Comparison of ENCODE assay signal across 1 cellular context in the genomic region with DNA sequence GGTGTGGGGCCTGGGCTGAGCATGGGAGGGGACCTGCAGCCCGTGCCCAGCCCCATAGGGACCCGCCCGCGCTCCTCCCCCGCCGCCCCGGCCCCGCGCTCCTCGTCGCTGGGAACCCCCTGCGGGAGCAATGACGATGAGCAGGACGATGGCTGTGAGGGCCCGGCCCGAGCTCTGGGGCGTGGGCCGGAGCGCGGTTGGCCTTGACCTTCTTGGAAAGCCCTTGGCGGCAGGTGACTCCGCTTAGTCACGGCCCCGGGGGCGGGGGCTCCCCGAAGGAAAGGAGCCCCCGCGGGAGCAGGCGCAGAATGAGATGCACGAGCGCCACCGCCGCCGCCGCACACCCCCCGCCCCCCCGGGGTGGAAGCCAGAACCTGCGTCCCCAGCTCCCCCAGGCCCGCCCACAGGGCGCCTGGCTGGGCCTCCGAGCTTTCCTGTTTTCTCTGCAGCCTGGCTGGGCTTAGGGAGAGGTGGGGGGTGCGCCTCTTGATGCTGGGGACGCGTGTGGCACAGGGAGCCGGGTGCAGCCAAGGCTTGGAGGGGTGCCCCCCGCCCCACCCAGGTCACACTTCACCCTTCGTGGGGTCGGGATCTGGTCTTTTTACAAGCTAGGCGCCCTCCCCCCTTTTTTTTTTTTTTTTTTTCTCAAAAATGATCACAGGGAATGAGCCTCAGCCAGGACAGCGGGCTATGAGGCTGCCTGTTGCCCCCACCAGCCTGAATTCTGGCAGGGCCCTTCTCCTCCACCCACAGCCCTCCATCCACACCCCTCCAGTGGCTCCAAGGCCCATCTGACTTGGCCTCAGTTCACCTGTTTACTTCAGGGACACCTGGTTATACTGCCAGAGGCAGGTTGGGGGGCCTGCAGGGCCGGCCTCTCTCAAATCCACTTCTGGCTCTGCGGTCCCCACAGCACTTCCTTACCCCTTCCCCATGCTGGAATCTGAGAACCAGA.
TF ChIP-seq lines count a peak whose summit lies in the region.

No MANE protein-coding gene starts in this region.

TF ChIP-seq in HepG2, 621 proteins besides CTCF, POLR2A, EP300 and RAD21 (continued from another document and continues in another):
- TF ChIP-seq, protein P1, sequence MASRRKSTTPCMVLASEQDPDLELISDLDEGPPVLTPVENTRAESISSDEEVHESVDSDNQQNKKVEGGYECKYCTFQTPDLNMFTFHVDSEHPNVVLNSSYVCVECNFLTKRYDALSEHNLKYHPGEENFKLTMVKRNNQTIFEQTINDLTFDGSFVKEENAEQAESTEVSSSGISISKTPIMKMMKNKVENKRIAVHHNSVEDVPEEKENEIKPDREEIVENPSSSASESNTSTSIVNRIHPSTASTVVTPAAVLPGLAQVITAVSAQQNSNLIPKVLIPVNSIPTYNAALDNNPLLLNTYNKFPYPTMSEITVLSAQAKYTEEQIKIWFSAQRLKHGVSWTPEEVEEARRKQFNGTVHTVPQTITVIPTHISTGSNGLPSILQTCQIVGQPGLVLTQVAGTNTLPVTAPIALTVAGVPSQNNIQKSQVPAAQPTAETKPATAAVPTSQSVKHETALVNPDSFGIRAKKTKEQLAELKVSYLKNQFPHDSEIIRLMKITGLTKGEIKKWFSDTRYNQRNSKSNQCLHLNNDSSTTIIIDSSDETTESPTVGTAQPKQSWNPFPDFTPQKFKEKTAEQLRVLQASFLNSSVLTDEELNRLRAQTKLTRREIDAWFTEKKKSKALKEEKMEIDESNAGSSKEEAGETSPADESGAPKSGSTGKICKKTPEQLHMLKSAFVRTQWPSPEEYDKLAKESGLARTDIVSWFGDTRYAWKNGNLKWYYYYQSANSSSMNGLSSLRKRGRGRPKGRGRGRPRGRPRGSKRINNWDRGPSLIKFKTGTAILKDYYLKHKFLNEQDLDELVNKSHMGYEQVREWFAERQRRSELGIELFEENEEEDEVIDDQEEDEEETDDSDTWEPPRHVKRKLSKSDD (CRISPR knock-in tag; IDR thresholded peaks at IDR 0.05; ENCODE audit: low read depth) = no peak
- TF ChIP-seq KAT2B (IDR thresholded peaks at IDR 0.05; ENCODE audit: borderline replicate concordance, low read depth, low read length) (no peak), ZNF629 (CRISPR knock-in tag; conservative IDR thresholded peaks at IDR 0.05) (no peak), ZSCAN9 (CRISPR knock-in tag; IDR thresholded peaks at IDR 0.05; ENCODE audit: borderline replicate concordance) (0 out of 2 replicates have a peak, but pooled peaks have one; percentile 51), ZFP36L2 (CRISPR knock-in tag; IDR thresholded peaks at IDR 0.05) (no peak), GABPB1 (CRISPR knock-in tag; IDR thresholded peaks at IDR 0.05) (peak; percentile 83), SMARCC2 (IDR thresholded peaks at IDR 0.05) (no peak), SIX1 (CRISPR knock-in tag; IDR thresholded peaks at IDR 0.05; ENCODE audit: borderline replicate concordance) (no peak; the same call in 1 of the 2 replicates), LCORL (IDR thresholded peaks at IDR 0.05) (no peak), LCORL (CRISPR knock-in tag; IDR thresholded peaks at IDR 0.05) (peak; percentile 74; the same call in 1 of the 2 replicates), MAFG (CRISPR knock-in tag; IDR thresholded peaks at IDR 0.05) (no peak), IKZF1 (IDR thresholded peaks at IDR 0.05) (no peak), ETV5 (CRISPR knock-in tag; IDR thresholded peaks at IDR 0.05; ENCODE audit: borderline replicate concordance) (peak; percentile 78), ZNF431 (CRISPR knock-in tag; IDR thresholded peaks at IDR 0.05; ENCODE audit: borderline replicate concordance, low read depth) (no peak), AHR (CRISPR knock-in tag; IDR thresholded peaks at IDR 0.05) (no peak), EZH2 (conservative IDR thresholded peaks at IDR 0.05; ENCODE audit: low read depth, low read length) (no peak), TEAD2 (CRISPR knock-in tag; IDR thresholded peaks at IDR 0.05) (no peak), MYNN (CRISPR knock-in tag; IDR thresholded peaks at IDR 0.05; ENCODE audit: low read depth) (no peak), ZNF124 (CRISPR knock-in tag; IDR thresholded peaks at IDR 0.05) (no peak), ZNF441 (CRISPR knock-in tag; IDR thresholded peaks at IDR 0.05; ENCODE audit: borderline replicate concordance) (no peak; the same call in 1 of the 2 replicates), HMGA1 (CRISPR knock-in tag; conservative IDR thresholded peaks at IDR 0.05) (no peak), ZNF224 (CRISPR knock-in tag; IDR thresholded peaks at IDR 0.05) (no peak), GLI4 (CRISPR knock-in tag; IDR thresholded peaks at IDR 0.05; ENCODE audit: borderline replicate concordance) (no peak), MEIS2 (CRISPR knock-in tag; IDR thresholded peaks at IDR 0.05) (peak; percentile 68)
- TF ChIP-seq, protein P2, sequence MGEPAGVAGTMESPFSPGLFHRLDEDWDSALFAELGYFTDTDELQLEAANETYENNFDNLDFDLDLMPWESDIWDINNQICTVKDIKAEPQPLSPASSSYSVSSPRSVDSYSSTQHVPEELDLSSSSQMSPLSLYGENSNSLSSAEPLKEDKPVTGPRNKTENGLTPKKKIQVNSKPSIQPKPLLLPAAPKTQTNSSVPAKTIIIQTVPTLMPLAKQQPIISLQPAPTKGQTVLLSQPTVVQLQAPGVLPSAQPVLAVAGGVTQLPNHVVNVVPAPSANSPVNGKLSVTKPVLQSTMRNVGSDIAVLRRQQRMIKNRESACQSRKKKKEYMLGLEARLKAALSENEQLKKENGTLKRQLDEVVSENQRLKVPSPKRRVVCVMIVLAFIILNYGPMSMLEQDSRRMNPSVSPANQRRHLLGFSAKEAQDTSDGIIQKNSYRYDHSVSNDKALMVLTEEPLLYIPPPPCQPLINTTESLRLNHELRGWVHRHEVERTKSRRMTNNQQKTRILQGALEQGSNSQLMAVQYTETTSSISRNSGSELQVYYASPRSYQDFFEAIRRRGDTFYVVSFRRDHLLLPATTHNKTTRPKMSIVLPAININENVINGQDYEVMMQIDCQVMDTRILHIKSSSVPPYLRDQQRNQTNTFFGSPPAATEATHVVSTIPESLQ (CRISPR knock-in tag; conservative IDR thresholded peaks at IDR 0.05) = no peak
- TF ChIP-seq, protein P3, sequence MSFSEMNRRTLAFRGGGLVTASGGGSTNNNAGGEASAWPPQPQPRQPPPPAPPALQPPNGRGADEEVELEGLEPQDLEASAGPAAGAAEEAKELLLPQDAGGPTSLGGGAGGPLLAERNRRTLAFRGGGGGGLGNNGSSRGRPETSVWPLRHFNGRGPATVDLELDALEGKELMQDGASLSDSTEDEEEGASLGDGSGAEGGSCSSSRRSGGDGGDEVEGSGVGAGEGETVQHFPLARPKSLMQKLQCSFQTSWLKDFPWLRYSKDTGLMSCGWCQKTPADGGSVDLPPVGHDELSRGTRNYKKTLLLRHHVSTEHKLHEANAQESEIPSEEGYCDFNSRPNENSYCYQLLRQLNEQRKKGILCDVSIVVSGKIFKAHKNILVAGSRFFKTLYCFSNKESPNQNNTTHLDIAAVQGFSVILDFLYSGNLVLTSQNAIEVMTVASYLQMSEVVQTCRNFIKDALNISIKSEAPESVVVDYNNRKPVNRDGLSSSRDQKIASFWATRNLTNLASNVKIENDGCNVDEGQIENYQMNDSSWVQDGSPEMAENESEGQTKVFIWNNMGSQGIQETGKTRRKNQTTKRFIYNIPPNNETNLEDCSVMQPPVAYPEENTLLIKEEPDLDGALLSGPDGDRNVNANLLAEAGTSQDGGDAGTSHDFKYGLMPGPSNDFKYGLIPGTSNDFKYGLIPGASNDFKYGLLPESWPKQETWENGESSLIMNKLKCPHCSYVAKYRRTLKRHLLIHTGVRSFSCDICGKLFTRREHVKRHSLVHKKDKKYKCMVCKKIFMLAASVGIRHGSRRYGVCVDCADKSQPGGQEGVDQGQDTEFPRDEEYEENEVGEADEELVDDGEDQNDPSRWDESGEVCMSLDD (CRISPR knock-in tag; IDR thresholded peaks at IDR 0.05; ENCODE audit: borderline replicate concordance) = peak; percentile 80; the same call in 1 of the 2 replicates
- TF ChIP-seq, protein P4, sequence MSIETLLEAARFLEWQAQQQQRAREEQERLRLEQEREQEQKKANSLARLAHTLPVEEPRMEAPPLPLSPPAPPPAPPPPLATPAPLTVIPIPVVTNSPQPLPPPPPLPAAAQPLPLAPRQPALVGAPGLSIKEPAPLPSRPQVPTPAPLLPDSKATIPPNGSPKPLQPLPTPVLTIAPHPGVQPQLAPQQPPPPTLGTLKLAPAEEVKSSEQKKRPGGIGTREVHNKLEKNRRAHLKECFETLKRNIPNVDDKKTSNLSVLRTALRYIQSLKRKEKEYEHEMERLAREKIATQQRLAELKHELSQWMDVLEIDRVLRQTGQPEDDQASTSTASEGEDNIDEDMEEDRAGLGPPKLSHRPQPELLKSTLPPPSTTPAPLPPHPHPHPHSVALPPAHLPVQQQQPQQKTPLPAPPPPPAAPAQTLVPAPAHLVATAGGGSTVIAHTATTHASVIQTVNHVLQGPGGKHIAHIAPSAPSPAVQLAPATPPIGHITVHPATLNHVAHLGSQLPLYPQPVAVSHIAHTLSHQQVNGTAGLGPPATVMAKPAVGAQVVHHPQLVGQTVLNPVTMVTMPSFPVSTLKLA (IDR thresholded peaks at IDR 0.05) = 0 out of 2 replicates have a peak, but pooled peaks have one; percentile 10
- TF ChIP-seq, protein P5, sequence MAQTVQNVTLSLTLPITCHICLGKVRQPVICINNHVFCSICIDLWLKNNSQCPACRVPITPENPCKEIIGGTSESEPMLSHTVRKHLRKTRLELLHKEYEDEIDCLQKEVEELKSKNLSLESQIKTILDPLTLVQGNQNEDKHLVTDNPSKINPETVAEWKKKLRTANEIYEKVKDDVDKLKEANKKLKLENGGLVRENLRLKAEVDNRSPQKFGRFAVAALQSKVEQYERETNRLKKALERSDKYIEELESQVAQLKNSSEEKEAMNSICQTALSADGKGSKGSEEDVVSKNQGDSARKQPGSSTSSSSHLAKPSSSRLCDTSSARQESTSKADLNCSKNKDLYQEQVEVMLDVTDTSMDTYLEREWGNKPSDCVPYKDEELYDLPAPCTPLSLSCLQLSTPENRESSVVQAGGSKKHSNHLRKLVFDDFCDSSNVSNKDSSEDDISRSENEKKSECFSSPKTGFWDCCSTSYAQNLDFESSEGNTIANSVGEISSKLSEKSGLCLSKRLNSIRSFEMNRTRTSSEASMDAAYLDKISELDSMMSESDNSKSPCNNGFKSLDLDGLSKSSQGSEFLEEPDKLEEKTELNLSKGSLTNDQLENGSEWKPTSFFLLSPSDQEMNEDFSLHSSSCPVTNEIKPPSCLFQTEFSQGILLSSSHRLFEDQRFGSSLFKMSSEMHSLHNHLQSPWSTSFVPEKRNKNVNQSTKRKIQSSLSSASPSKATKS (CRISPR knock-in tag; IDR thresholded peaks at IDR 0.05) = no peak
- TF ChIP-seq, protein P6, sequence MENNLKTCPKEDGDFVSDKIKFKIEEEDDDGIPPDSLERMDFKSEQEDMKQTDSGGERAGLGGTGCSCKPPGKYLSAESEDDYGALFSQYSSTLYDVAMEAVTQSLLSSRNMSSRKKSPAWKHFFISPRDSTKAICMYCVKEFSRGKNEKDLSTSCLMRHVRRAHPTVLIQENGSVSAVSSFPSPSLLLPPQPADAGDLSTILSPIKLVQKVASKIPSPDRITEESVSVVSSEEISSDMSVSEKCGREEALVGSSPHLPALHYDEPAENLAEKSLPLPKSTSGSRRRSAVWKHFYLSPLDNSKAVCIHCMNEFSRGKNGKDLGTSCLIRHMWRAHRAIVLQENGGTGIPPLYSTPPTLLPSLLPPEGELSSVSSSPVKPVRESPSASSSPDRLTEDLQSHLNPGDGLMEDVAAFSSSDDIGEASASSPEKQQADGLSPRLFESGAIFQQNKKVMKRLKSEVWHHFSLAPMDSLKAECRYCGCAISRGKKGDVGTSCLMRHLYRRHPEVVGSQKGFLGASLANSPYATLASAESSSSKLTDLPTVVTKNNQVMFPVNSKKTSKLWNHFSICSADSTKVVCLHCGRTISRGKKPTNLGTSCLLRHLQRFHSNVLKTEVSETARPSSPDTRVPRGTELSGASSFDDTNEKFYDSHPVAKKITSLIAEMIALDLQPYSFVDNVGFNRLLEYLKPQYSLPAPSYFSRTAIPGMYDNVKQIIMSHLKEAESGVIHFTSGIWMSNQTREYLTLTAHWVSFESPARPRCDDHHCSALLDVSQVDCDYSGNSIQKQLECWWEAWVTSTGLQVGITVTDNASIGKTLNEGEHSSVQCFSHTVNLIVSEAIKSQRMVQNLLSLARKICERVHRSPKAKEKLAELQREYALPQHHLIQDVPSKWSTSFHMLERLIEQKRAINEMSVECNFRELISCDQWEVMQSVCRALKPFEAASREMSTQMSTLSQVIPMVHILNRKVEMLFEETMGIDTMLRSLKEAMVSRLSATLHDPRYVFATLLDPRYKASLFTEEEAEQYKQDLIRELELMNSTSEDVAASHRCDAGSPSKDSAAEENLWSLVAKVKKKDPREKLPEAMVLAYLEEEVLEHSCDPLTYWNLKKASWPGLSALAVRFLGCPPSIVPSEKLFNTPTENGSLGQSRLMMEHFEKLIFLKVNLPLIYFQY (CRISPR knock-in tag; IDR thresholded peaks at IDR 0.05; ENCODE audit: borderline replicate concordance) = peak; percentile 94; the same call in 1 of the 2 replicates
- TF ChIP-seq, protein P7, sequence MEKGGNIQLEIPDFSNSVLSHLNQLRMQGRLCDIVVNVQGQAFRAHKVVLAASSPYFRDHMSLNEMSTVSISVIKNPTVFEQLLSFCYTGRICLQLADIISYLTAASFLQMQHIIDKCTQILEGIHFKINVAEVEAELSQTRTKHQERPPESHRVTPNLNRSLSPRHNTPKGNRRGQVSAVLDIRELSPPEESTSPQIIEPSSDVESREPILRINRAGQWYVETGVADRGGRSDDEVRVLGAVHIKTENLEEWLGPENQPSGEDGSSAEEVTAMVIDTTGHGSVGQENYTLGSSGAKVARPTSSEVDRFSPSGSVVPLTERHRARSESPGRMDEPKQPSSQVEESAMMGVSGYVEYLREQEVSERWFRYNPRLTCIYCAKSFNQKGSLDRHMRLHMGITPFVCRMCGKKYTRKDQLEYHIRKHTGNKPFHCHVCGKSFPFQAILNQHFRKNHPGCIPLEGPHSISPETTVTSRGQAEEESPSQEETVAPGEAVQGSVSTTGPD (CRISPR knock-in tag; IDR thresholded peaks at IDR 0.05) = no peak
- TF ChIP-seq, protein P8, sequence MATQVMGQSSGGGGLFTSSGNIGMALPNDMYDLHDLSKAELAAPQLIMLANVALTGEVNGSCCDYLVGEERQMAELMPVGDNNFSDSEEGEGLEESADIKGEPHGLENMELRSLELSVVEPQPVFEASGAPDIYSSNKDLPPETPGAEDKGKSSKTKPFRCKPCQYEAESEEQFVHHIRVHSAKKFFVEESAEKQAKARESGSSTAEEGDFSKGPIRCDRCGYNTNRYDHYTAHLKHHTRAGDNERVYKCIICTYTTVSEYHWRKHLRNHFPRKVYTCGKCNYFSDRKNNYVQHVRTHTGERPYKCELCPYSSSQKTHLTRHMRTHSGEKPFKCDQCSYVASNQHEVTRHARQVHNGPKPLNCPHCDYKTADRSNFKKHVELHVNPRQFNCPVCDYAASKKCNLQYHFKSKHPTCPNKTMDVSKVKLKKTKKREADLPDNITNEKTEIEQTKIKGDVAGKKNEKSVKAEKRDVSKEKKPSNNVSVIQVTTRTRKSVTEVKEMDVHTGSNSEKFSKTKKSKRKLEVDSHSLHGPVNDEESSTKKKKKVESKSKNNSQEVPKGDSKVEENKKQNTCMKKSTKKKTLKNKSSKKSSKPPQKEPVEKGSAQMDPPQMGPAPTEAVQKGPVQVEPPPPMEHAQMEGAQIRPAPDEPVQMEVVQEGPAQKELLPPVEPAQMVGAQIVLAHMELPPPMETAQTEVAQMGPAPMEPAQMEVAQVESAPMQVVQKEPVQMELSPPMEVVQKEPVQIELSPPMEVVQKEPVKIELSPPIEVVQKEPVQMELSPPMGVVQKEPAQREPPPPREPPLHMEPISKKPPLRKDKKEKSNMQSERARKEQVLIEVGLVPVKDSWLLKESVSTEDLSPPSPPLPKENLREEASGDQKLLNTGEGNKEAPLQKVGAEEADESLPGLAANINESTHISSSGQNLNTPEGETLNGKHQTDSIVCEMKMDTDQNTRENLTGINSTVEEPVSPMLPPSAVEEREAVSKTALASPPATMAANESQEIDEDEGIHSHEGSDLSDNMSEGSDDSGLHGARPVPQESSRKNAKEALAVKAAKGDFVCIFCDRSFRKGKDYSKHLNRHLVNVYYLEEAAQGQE (IDR thresholded peaks at IDR 0.05; ENCODE audit: borderline replicate concordance in 1 of 2, low read depth in 1 of 2, low read length in 2 of 2) = peak in 1 of 2 experiments; percentile 36; a peak in 1 of 4 replicates
